In the genomic region with DNA sequence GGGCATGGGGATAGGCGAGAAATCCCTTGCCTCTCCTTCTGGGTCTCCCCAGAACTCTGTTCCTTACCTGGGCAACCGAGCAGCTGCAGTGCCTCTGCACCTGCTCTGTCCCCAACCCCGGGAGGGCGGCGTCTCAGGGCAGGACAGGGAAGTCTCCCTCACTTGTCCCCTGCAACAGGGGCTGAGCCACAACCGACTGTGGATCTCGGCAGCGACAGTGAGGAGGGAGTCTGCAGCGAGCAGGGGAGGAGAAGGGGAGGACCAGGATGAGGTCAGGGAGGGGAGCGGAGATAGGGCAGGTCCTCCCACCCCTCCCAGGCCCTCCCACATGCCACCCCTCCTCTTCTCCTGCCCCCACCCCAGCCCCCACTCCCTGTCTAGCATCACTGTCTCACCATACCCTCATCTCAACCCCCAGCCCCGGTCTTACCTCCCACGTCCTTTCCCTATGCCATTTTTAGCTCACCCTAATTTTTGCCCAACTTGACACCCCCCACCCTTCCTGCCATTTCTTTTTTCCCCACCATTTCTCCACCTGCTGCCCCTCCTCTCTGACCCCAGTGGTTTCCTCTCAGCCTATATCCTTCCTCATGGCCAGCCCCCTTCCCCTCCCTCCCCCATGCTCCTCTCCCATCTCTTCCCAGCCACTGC, we compare ENCODE assay signal across 10 cellular contexts. TPM values are rescaled to one million over a fixed set of nuclear protein-coding genes. Genes with fewer than 3 reads are reported as not detected.
A peak's percentile ranks its signal among the peaks of the same experiment; 100 is the strongest.
DNase-seq lines count a peak whose midpoint lies in the region; ATAC-seq and TF ChIP-seq lines count a peak whose summit lies in the region.
"Had no signal": no experiment of that assay in that cellular context is flagged by ENCODE, and none has a peak within 500 bp of the region (broad histone marks: within the 10 kb centered on the region; RNA-seq: fewer than 3 reads in every experiment).

A gene with protein sequence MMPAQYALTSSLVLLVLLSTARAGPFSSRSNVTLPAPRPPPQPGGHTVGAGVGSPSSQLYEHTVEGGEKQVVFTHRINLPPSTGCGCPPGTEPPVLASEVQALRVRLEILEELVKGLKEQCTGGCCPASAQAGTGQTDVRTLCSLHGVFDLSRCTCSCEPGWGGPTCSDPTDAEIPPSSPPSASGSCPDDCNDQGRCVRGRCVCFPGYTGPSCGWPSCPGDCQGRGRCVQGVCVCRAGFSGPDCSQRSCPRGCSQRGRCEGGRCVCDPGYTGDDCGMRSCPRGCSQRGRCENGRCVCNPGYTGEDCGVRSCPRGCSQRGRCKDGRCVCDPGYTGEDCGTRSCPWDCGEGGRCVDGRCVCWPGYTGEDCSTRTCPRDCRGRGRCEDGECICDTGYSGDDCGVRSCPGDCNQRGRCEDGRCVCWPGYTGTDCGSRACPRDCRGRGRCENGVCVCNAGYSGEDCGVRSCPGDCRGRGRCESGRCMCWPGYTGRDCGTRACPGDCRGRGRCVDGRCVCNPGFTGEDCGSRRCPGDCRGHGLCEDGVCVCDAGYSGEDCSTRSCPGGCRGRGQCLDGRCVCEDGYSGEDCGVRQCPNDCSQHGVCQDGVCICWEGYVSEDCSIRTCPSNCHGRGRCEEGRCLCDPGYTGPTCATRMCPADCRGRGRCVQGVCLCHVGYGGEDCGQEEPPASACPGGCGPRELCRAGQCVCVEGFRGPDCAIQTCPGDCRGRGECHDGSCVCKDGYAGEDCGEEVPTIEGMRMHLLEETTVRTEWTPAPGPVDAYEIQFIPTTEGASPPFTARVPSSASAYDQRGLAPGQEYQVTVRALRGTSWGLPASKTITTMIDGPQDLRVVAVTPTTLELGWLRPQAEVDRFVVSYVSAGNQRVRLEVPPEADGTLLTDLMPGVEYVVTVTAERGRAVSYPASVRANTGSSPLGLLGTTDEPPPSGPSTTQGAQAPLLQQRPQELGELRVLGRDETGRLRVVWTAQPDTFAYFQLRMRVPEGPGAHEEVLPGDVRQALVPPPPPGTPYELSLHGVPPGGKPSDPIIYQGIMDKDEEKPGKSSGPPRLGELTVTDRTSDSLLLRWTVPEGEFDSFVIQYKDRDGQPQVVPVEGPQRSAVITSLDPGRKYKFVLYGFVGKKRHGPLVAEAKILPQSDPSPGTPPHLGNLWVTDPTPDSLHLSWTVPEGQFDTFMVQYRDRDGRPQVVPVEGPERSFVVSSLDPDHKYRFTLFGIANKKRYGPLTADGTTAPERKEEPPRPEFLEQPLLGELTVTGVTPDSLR (N-terminal part only) (minus strand): TSS at position 225 of the 651 bp plus-strand sequence. CDS start 11,140 bp downstream, outside the sequence.

- no peaks in the 10 kb centered on the region for H3K9me3 ChIP-seq in mucosa of rectum (ENCODE audit: control insufficient read depth in 2 of 2, low read length in 2 of 2)
- no peaks in the 10 kb centered on the region for H3K9me3 ChIP-seq in upper lobe of left lung
- H3K9me3 ChIP-seq: BE2C had no signal

- peaks cover 8% of the 10 kb centered on the region for H3K27me3 Mint-ChIP-seq in activated CD4-positive, alpha-beta T cell treated with anti-CD3 and anti-CD28 coated beads for 36 hours
- peaks cover 37 to 50% of the 10 kb centered on the region in 2 donors for H3K27me3 Mint-ChIP-seq in effector memory CD8-positive, alpha-beta T cell

- H3K27ac Mint-ChIP-seq in activated CD4-positive, alpha-beta T cell treated with anti-CD3 and anti-CD28 coated beads for 36 hours, result no peak within 1 kb of the TSS
- peak within 1 kb of the TSS in 1 of 2 donors; percentile 85 for H3K27ac Mint-ChIP-seq in effector memory CD8-positive, alpha-beta T cell

- peak within 1 kb of the TSS; percentile 21 to 54 for H3K9ac ChIP-seq in mucosa of rectum (ENCODE audit: low read depth in 1 of 2, low read length in 2 of 2)

- POLR2A ChIA-PET in activated CD4-positive, alpha-beta T cell treated with anti-CD3 and anti-CD28 coated beads for 36 hours (lab: Charles Lee), result no interaction called here

- intact Hi-C loops in activated CD4-positive, alpha-beta T cell treated with anti-CD3 and anti-CD28 coated beads for 36 hours (cut with DNase I, micrococcal nuclease), result no loop called here

- H3K36me3 ChIP-seq in mucosa of rectum (ENCODE audit: control insufficient read depth in 2 of 2, insufficient read depth in 2 of 2, low read length in 2 of 2), result no peaks in the 10 kb centered on the region
- no peaks in the 10 kb centered on the region for H3K36me3 ChIP-seq in upper lobe of left lung
- H3K36me3 ChIP-seq: BE2C had no signal

- H3K4me1 Mint-ChIP-seq in activated CD4-positive, alpha-beta T cell treated with anti-CD3 and anti-CD28 coated beads for 36 hours, result peaks cover 20% of the 10 kb centered on the region
- H3K4me1 Mint-ChIP-seq in effector memory CD8-positive, alpha-beta T cell (ENCODE audit: low read depth in 2 of 2), result peaks cover 19 to 20% of the 10 kb centered on the region in 2 donors

- TF ChIP-seq CTCF in upper lobe of left lung (IDR thresholded peaks at IDR 0.05), result no peak

- H3K27me3 ChIP-seq in mucosa of rectum (ENCODE audit: control insufficient read depth in 2 of 2, insufficient read depth in 2 of 2, low read length in 2 of 2) (peaks cover 0 to 3% of the 10 kb centered on the region in 2 donors), upper lobe of left lung (no peaks in the 10 kb centered on the region)

- ATAC-seq in activated CD4-positive, alpha-beta T cell treated with anti-CD3 and anti-CD28 coated beads for 36 hours, result peak; percentile 43
- peak; percentile 53 for ATAC-seq in effector memory CD8-positive, alpha-beta T cell (replicated peaks)
- peak; percentile 6 to 54 for ATAC-seq in upper lobe of left lung (ENCODE audit: low FRiP score in 2 of 2)

- TF ChIP-seq EP300 in upper lobe of left lung (IDR thresholded peaks at IDR 0.05), result no peak

- TF ChIP-seq POLR2A in upper lobe of left lung (IDR thresholded peaks at IDR 0.05), result peak in 2 of 4 donors; percentile 23 to 47

- no peaks in the 10 kb centered on the region for H3K36me3 Mint-ChIP-seq in activated CD4-positive, alpha-beta T cell treated with anti-CD3 and anti-CD28 coated beads for 36 hours (ENCODE audit: low read depth)
- H3K36me3 Mint-ChIP-seq in effector memory CD8-positive, alpha-beta T cell (ENCODE audit: insufficient read depth), result peaks cover 17% of the 10 kb centered on the region

- no peak for DNase-seq in activated CD4-positive, alpha-beta T cell treated with anti-CD3 and anti-CD28 coated beads for 36 hours
- DNase-seq in activated CD4-positive, alpha-beta T cell treated with anti-CD3 and anti-CD28 coated beads, Interleukin-2, amount 50 U/mL, for 1 hour, result no peak
- no peak for DNase-seq in effector memory CD8-positive, alpha-beta T cell
- DNase-seq in upper lobe of left lung, result no peak
- no peak for DNase-seq in NAMALWA (ENCODE audit: low spot score)
- DNase-seq in NCI-H1436 treated with DMSO at 0.1 percent for 48 hours (lab: John Stamatoyannopoulos, UW), result no peak
- DNase-seq in midbrain (lab: John Stamatoyannopoulos, UW), result no peak
- DNase-seq: BE2C; stimulated activated CD4-positive, alpha-beta T cell treated with anti-CD3 and anti-CD28 coated beads, Interleukin-4, amount 100 ng/mL, for 1 hour had no signal

- CTCF ChIA-PET in activated CD4-positive, alpha-beta T cell treated with anti-CD3 and anti-CD28 coated beads for 36 hours (lab: Charles Lee), result interaction anchor here (1.2 kb wide), 1 partner anchor 10 kb away, joined by 5 read pairs; no protein-coding TSS in a partner anchor

- WGBS in upper lobe of left lung, 2 donors, result 5 to 28% methylated on average over 2 to 12 of the region's 12 CpGs

- H3K4me1 ChIP-seq in mucosa of rectum (ENCODE audit: control insufficient read depth in 2 of 2, insufficient read depth in 2 of 2, low read length in 2 of 2) (peaks cover 16 to 31% of the 10 kb centered on the region in 2 donors), upper lobe of left lung (peaks cover 64 to 81% (median 78%) of the 10 kb centered on the region in 4 donors)
- H3K4me1 ChIP-seq: BE2C had no signal

- peak within 1 kb of the TSS; percentile 61 to 65 for H3K27ac ChIP-seq in mucosa of rectum (ENCODE audit: low read depth in 2 of 2, low read length in 2 of 2)
- peak within 1 kb of the TSS; percentile 79 to 86 (median 84) for H3K27ac ChIP-seq in upper lobe of left lung

- H3K4me3 ChIP-seq in mucosa of rectum (ENCODE audit: low read length in 2 of 2) (peak within 1 kb of the TSS; percentile 44 to 70), upper lobe of left lung (peak within 1 kb of the TSS; percentile 8 to 49 (median 43))

- H3K9me3 Mint-ChIP-seq in activated CD4-positive, alpha-beta T cell treated with anti-CD3 and anti-CD28 coated beads for 36 hours (ENCODE audit: low read depth), result no peaks in the 10 kb centered on the region
- H3K9me3 Mint-ChIP-seq in effector memory CD8-positive, alpha-beta T cell, result no peaks in the 10 kb centered on the region

- no peak within 1 kb of the TSS for H3K4me3 Mint-ChIP-seq in activated CD4-positive, alpha-beta T cell treated with anti-CD3 and anti-CD28 coated beads for 36 hours
- peak within 1 kb of the TSS in 1 of 2 donors; percentile 50 for H3K4me3 Mint-ChIP-seq in effector memory CD8-positive, alpha-beta T cell

RNA-seq across cellular contexts. Expression of the gene that starts here (rescaled TPM):
- 1 to 10 TPM; 3.5 to 3.8 TPM for total RNA-seq in activated CD4-positive, alpha-beta T cell treated with anti-CD3 and anti-CD28 coated beads for 36 hours
- total RNA-seq in upper lobe of left lung, result 100 to 1,000 TPM in 4 of 6 donors, 10 to 100 TPM in 2; 58.1 to 206 (median 151) TPM

Comparison
In these comparisons a context has a peak if more than half of its experiments do, and no peak if none do; other contexts are left out.
1. RNA of the gene that starts here (total RNA-seq): 58.1 to 206 TPM in upper lobe of left lung; 3.5 to 3.8 TPM in activated CD4-positive, alpha-beta T cell treated with anti-CD3 and anti-CD28 coated beads for 36 hours; every median in the first group is over 10 times any median in the second.
2. Peak in every context shown above with its lines, with median percentiles within 50 percentile points of each other: ATAC-seq.